1 cellular context compared by ENCODE assay signal in genomic region chr19:57688011-57688763, GRCh38.
A peak's percentile ranks its signal among the peaks of the same experiment; 100 is the strongest.
TF ChIP-seq lines count a peak whose summit lies in the region.

No MANE protein-coding gene starts in this region.

TF ChIP-seq in K562, 482 proteins besides CTCF, POLR2A, EP300 and RAD21:
- TF ChIP-seq TRIM28 (IDR thresholded peaks at IDR 0.05) (0 out of 2 replicates have a peak, but pooled peaks have one; percentile 36), XRCC5 (IDR thresholded peaks at IDR 0.05; ENCODE audit: low read depth, low read length) (no peak), CBX5 (IDR thresholded peaks at IDR 0.05; ENCODE audit: borderline replicate concordance, low read depth) (0 out of 2 replicates have a peak, but pooled peaks have one; percentile 14), ZNF75A (CRISPR knock-in tag; IDR thresholded peaks at IDR 0.05) (peak; percentile 97), CBX3 (IDR thresholded peaks at IDR 0.05; ENCODE audit: borderline replicate concordance in 1 of 2, low read length in 2 of 2) (peak in 1 of 2 experiments; percentile 72; a peak in 1 of 3 replicates), CHCHD3 (CRISPR knock-in tag; IDR thresholded peaks at IDR 0.05) (no peak), ZNF280A (IDR thresholded peaks at IDR 0.05; ENCODE audit: low read depth, partially characterized antibody) (peak; percentile 71)
